ENCODE assay signal across 15 cellular contexts in the genomic region with DNA sequence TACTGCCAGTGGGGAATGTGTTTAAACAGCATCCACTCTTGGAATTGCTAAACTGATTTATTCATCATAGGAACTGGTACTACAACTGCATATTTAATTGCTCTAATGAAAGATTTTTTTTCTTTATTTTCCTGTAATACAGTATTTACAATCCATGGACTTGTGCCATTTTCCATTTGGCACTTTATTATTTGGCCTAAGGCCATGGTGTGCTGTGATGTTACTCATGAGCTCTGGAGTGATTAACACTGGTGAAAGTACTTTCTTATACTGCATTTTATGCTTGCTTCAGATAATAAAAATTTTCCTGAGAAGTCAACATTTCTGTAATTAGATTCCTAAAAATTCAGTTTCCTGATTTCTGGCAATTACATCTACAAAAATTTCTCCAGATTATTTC.
A peak's percentile ranks its signal among the peaks of the same experiment; 100 is the strongest.
DNase-seq lines count a peak whose midpoint lies in the region; FAIRE-seq and TF ChIP-seq lines count a peak whose summit lies in the region.
"Had no signal": no experiment of that assay in that cellular context is flagged by ENCODE, and none has a peak within 500 bp of the region (broad histone marks: within the 10 kb centered on the region; RNA-seq: fewer than 3 reads in every experiment).

No MANE protein-coding gene starts in this region.

- no peak for FAIRE-seq in bronchial epithelial cell (lab: Jason Lieb, UNC)

- no peaks in the 10 kb centered on the region for H3K27me3 ChIP-seq in bronchial epithelial cell (ENCODE audit: control insufficient read depth, insufficient read depth, low read length)
- H3K27me3 ChIP-seq in H7 (ENCODE audit: control insufficient read depth, insufficient read depth, low read length) = no peaks in the 10 kb centered on the region

- DNase-seq in ELR (ENCODE audit: low read depth) (peak; percentile 20), NCI-H1105 (lab: John Stamatoyannopoulos, UW) (peak; percentile 18), bronchial epithelial cell (ENCODE audit: low read depth) (peak; percentile 65), iris pigment epithelial cell (ENCODE audit: low read depth) (peak; percentile 28), H7 (no peak), T1000 (lab: John Stamatoyannopoulos, UW) (no peak)
- no peak for DNase-seq in stimulated activated CD4-positive, alpha-beta T cell treated with anti-CD3 and anti-CD28 coated beads, Interleukin-1b, Interleukin-23, amount 100 ng/mL, for 48 hours
- DNase-seq in activated T-cell treated with anti-CD3 and anti-CD28 coated beads, Interleukin-2, amount 50 U/mL, for 48 hours = no peak
- DNase-seq: activated CD4-positive, alpha-beta T cell treated with anti-CD3 and anti-CD28 coated beads for 1 hour; activated gamma-delta T cell; Caco-2; cortex of kidney; erythroblast; SHP77 treated with DMSO at 0.1 percent for 48 hours had no signal

- H3K36me3 ChIP-seq in bronchial epithelial cell (ENCODE audit: control insufficient read depth, insufficient read depth, low read length) (no peaks in the 10 kb centered on the region), H7 (replicated peaks; ENCODE audit: control insufficient read depth, insufficient read depth, low read length) (no peaks in the 10 kb centered on the region)

- H3K4me3 ChIP-seq in bronchial epithelial cell (ENCODE audit: low read depth, low read length) (no peak overlapping the region), H7 (ENCODE audit: insufficient read depth, low read depth, low read length) (no peak overlapping the region)
- H3K4me3 ChIP-seq: thoracic aorta had no signal

- TF ChIP-seq CTCF in bronchial epithelial cell (IDR thresholded peaks at IDR 0.05; ENCODE audit: insufficient read depth, low read length, severe bottlenecking) = no peak

Comparison
In these comparisons a context has a peak if more than half of its experiments do, and no peak if none do; other contexts are left out.
1. DNase-seq: peak in ELR (single experiment), NCI-H1105 (single experiment), bronchial epithelial cell (single experiment) and iris pigment epithelial cell (single experiment); none in H7 (single experiment), T1000 (single experiment), stimulated activated CD4-positive, alpha-beta T cell treated with anti-CD3 and anti-CD28 coated beads, Interleukin-1b, Interleukin-23, amount 100 ng/mL, for 48 hours (single experiment) and activated T-cell treated with anti-CD3 and anti-CD28 coated beads, Interleukin-2, amount 50 U/mL, for 48 hours (0 of 2).